8 cellular contexts compared by ENCODE assay signal in the genomic region with DNA sequence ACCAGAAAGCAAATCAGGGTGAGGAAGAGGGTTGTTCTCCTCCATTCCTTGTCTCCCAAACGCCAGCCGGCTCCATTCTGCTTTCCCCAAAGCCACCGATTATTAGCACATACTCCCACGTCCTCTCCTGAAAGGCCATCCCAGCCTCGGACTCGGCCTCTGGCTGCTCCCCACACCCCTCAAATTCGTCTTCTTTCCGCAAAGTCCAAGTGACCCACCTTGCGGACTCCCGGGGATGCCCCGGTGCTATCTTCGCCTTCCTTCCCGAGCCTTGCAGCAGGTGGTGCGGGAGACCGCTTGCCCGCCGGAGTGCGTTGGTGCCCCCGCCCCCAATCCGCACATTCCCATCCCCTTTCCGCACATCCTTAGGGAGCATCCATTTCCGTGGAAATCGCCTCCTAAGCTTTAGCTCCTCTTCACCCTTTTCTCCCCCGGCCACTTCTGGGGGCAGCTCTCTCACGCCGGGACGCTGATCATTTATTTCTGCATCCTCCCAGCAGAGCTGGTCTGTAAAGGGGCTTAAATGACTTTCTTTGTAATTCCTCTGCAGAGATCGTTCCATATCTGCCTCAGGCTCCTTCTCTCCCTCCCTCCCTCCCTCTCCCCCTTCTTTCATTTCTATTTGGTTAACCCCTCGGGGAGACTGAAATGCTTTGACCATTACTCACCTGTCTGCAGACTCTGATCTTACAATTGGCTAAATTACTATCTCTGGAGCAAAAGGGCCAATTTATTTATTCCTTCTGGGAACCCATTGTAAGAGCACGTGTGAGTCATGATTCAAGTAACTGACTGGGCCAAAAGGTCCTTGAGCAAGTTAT. TPM values are rescaled to one million over a fixed set of nuclear protein-coding genes. Genes with fewer than 3 reads are reported as not detected.
A peak's percentile ranks its signal among the peaks of the same experiment; 100 is the strongest.
DNase-seq lines count a peak whose midpoint lies in the region; ATAC-seq, FAIRE-seq and TF ChIP-seq lines count a peak whose summit lies in the region.

No MANE protein-coding gene starts in this region.

- ATAC-seq in pancreas, result peak in 3 of 4 donors; percentile 3 to 41 (median 24)
- ATAC-seq in GM21423 (IDR thresholded peaks at IDR 0.05; ENCODE audit: unreplicated experiment), result no peak
- no peak for ATAC-seq in GM21381 (IDR thresholded peaks at IDR 0.05; ENCODE audit: unreplicated experiment)
- no peak for ATAC-seq in HG02970 (IDR thresholded peaks at IDR 0.05; ENCODE audit: low FRiP score, unreplicated experiment)

- peak overlapping the region; percentile 53 for H3K4me3 ChIP-seq in fibroblast of pulmonary artery (replicated peaks; ENCODE audit: low read depth, low read length)
- H3K4me3 ChIP-seq in pancreas, result peak overlapping the region; percentile 43 to 68 (median 52)

- H3K27me3 ChIP-seq in pancreas, result peaks cover 0 to 7% (median 0%) of the 10 kb centered on the region in 4 donors

- H3K27ac ChIP-seq in pancreas, result peak overlapping the region in 3 of 4 donors; percentile 31 to 69 (median 68)

- peak; percentile 90 for DNase-seq in Caki2 (ENCODE audit: low read depth)
- peak; percentile 54 for DNase-seq in NCI-H748 (lab: John Stamatoyannopoulos, UW; ENCODE audit: unreplicated experiment)
- DNase-seq in fibroblast of pulmonary artery (ENCODE audit: low read depth), result peak; percentile 85
- peak in 1 of 6 donors; percentile 35 for DNase-seq in pancreas
- no peak for DNase-seq in effector CD4-positive, alpha-beta T cell

- intact Hi-C loops in pancreas (cut with DNase I), result no loop called here

- no peaks in the 10 kb centered on the region for H3K9me3 ChIP-seq in pancreas

- in situ Hi-C loops in Caki2 (cut with HindIII; ENCODE audit: low pct_unique_long_range_greater_than_20kb, low sequenced_read_pairs), result no loop called here

- 27 to 29% methylated on average over 30 of the region's 30 CpGs for WGBS in pancreas, 2 donors

- no peak for FAIRE-seq in pancreas (lab: Jason Lieb, UNC)

- TF ChIP-seq CTCF in fibroblast of pulmonary artery (IDR thresholded peaks at IDR 0.05; ENCODE audit: low read length, missing control alignments), result no peak
- no peak for TF ChIP-seq CTCF in pancreas (IDR thresholded peaks at IDR 0.05)

- no peaks in the 10 kb centered on the region for H3K36me3 ChIP-seq in pancreas

- peaks cover 0 to 4% (median 0%) of the 10 kb centered on the region in 3 donors for H3K4me1 ChIP-seq in pancreas

RNA-seq across cellular contexts. Expression of gene LYPD1, which starts 1.2 kb away (rescaled TPM):
- 280 and 308 TPM in 2 replicates for total RNA-seq in Caki2 (2014; rRNA removed; shearing (Covaris generic); ENCODE audit: low replicate concordance)
- total RNA-seq in pancreas, result 10 to 100 TPM in 2 of 6 donors, 1 to 10 TPM in 4; 1.1 to 20.5 (median 3.4) TPM
- 1 to 10 TPM; 3.8 to 5.0 TPM for polyA plus RNA-seq in pancreas

Comparison
In these comparisons a context has a peak if more than half of its experiments do, and no peak if none do; other contexts are left out.
1. ATAC-seq: peak in pancreas (3 of 4); none in GM21423 (single experiment), GM21381 (single experiment) and HG02970 (single experiment).
2. RNA of gene LYPD1, which starts 1.2 kb away (total RNA-seq): 280 to 308 TPM in Caki2; 1.1 to 20.5 TPM in pancreas; every median in the first group is over 10 times any median in the second.